ENCODE assay signal across 9 cellular contexts in genomic region chr20:39986231-39986904, GRCh38.
DNase-seq lines count a peak whose midpoint lies in the region; ATAC-seq and TF ChIP-seq lines count a peak whose summit lies in the region.
"Had no signal": no experiment of that assay in that cellular context is flagged by ENCODE, and none has a peak within 500 bp of the region (broad histone marks: within the 10 kb centered on the region; RNA-seq: fewer than 3 reads in every experiment).

No MANE protein-coding gene starts in this region.

- H3K27ac Mint-ChIP-seq in chondrocyte (ENCODE audit: unreplicated experiment) = peak overlapping the region; percentile 75
- no peak overlapping the region for H3K27ac Mint-ChIP-seq in activated CD8-positive, alpha-beta T cell treated with anti-CD3 and anti-CD28 coated beads for 36 hours
- H3K27ac Mint-ChIP-seq: naive B cell had no signal

- intact Hi-C loops in activated CD8-positive, alpha-beta T cell treated with anti-CD3 and anti-CD28 coated beads for 36 hours (cut with micrococcal nuclease) = no loop called here

- TF ChIP-seq CTCF in chondrocyte (IDR thresholded peaks at IDR 0.05) = no peak
- no peak for TF ChIP-seq CTCF in activated CD8-positive, alpha-beta T cell treated with anti-CD3 and anti-CD28 coated beads for 36 hours (IDR thresholded peaks at IDR 0.05)

- CTCF ChIA-PET in activated CD8-positive, alpha-beta T cell treated with anti-CD3 and anti-CD28 coated beads for 36 hours (lab: Charles Lee) = no interaction called here

- ATAC-seq in left lobe of liver (peak; percentile 79), GM18519 (IDR thresholded peaks at IDR 0.05; ENCODE audit: low FRiP score, unreplicated experiment) (no peak), GM21367 (IDR thresholded peaks at IDR 0.05; ENCODE audit: unreplicated experiment) (no peak)
- no peak for ATAC-seq in activated CD8-positive, alpha-beta T cell treated with anti-CD3 and anti-CD28 coated beads for 36 hours

- peaks cover 11% of the 10 kb centered on the region for H3K9me3 Mint-ChIP-seq in chondrocyte (ENCODE audit: low read depth)
- H3K9me3 Mint-ChIP-seq in activated CD8-positive, alpha-beta T cell treated with anti-CD3 and anti-CD28 coated beads for 36 hours = peaks cover 7% of the 10 kb centered on the region

- POLR2A ChIA-PET in activated CD8-positive, alpha-beta T cell treated with anti-CD3 and anti-CD28 coated beads for 36 hours (lab: Charles Lee) = no interaction called here

- H3K27ac ChIP-seq in temporal lobe (ENCODE audit: low read depth, low read length) = peak overlapping the region; percentile 40

- peaks cover 3% of the 10 kb centered on the region for H3K36me3 Mint-ChIP-seq in chondrocyte (ENCODE audit: low read depth)
- H3K36me3 Mint-ChIP-seq in activated CD8-positive, alpha-beta T cell treated with anti-CD3 and anti-CD28 coated beads for 36 hours (ENCODE audit: low read depth) = no peaks in the 10 kb centered on the region
- H3K36me3 Mint-ChIP-seq: naive B cell had no signal

- H3K4me3 Mint-ChIP-seq in chondrocyte (ENCODE audit: unreplicated experiment) = no peak overlapping the region
- H3K4me3 Mint-ChIP-seq in activated CD8-positive, alpha-beta T cell treated with anti-CD3 and anti-CD28 coated beads for 36 hours = no peak overlapping the region
- H3K4me3 Mint-ChIP-seq: naive B cell had no signal

- H3K27me3 Mint-ChIP-seq in chondrocyte (ENCODE audit: low read depth) = no peaks in the 10 kb centered on the region
- H3K27me3 Mint-ChIP-seq in activated CD8-positive, alpha-beta T cell treated with anti-CD3 and anti-CD28 coated beads for 36 hours = peaks cover 3% of the 10 kb centered on the region

- peak; percentile 18 for DNase-seq in NCI-H1105 (lab: John Stamatoyannopoulos, UW)
- DNase-seq in chondrocyte (ENCODE audit: low spot score) = no peak
- peak; percentile 74 for DNase-seq in left lobe of liver (ENCODE audit: low spot score)
- DNase-seq in T-helper 1 cell = no peak
- no peak for DNase-seq in activated CD8-positive, alpha-beta T cell treated with anti-CD3 and anti-CD28 coated beads for 36 hours
- DNase-seq: naive B cell had no signal

- peaks cover 12% of the 10 kb centered on the region for H3K4me1 Mint-ChIP-seq in chondrocyte (ENCODE audit: low read depth)
- no peaks in the 10 kb centered on the region for H3K4me1 Mint-ChIP-seq in activated CD8-positive, alpha-beta T cell treated with anti-CD3 and anti-CD28 coated beads for 36 hours (ENCODE audit: low read depth)
- H3K4me1 Mint-ChIP-seq: naive B cell had no signal

Comparison
In these comparisons a context has a peak if more than half of its experiments do, and no peak if none do; other contexts are left out.
1. DNase-seq: peak in NCI-H1105 (single experiment) and left lobe of liver (single experiment); none in chondrocyte (single experiment), T-helper 1 cell (0 of 5) and activated CD8-positive, alpha-beta T cell treated with anti-CD3 and anti-CD28 coated beads for 36 hours (single experiment).